ENCODE assay signal across 12 cellular contexts in genomic region chr10:132589015-132589414, GRCh38. TPM values are rescaled to one million over a fixed set of nuclear protein-coding genes. Genes with fewer than 3 reads are reported as not detected.
DNase-seq lines count a peak whose midpoint lies in the region; ATAC-seq, FAIRE-seq and TF ChIP-seq lines count a peak whose summit lies in the region.
"Had no signal": no experiment of that assay in that cellular context is flagged by ENCODE, and none has a peak within 500 bp of the region (broad histone marks: within the 10 kb centered on the region; RNA-seq: fewer than 3 reads in every experiment).

No MANE protein-coding gene starts in this region.

- H3K4me2 ChIP-seq in BLaER1 (peak overlapping the region; percentile 95), IMR-90 (ENCODE audit: low read depth, low read length) (no peak overlapping the region), endothelial cell of umbilical vein (ENCODE audit: insufficient read depth, low read length) (no peak overlapping the region)

- BruUV-seq in IMR-90 (replicated peaks; lab: Mats Ljungman, UMichigan) (no TSS peak), endothelial cell of umbilical vein (replicated peaks; lab: Mats Ljungman, UMichigan) (TSS peak; percentile 62), MCF 10A (replicated peaks; lab: Mats Ljungman, UMichigan) (no TSS peak)

- H2AK9ac ChIP-seq in IMR-90 (replicated peaks; ENCODE audit: low read depth, low read length, poor library complexity) = no peak overlapping the region

- in situ Hi-C loops in IMR-90 (cut with MboI; ENCODE audit: low sequenced_read_pairs) (no loop called here), HAP-1 (cut with MboI; ENCODE audit: low sequenced_read_pairs) (no loop called here)

- no peak overlapping the region for H3K23ac ChIP-seq in IMR-90 (ENCODE audit: low read depth, low read length)

- H3K4me3 Mint-ChIP-seq in osteocyte (ENCODE audit: unreplicated experiment) = no peak overlapping the region
- no peak overlapping the region for H3K4me3 Mint-ChIP-seq in MCF 10A (ENCODE audit: unreplicated experiment)
- H3K4me3 Mint-ChIP-seq: type B pancreatic cell had no signal

- no peak overlapping the region for H4K5ac ChIP-seq in IMR-90 (ENCODE audit: low read depth, low read length)

- H2AFZ ChIP-seq in IMR-90 (replicated peaks; ENCODE audit: low read length, poor library complexity) (no peak overlapping the region), endothelial cell of umbilical vein (ENCODE audit: low read depth, low read length) (no peak overlapping the region)

- TF ChIP-seq CTCF in IMR-90 (conservative IDR thresholded peaks at IDR 0.05; ENCODE audit: low read depth, low read length) = no peak
- TF ChIP-seq CTCF in endothelial cell of umbilical vein (IDR thresholded peaks at IDR 0.05; ENCODE audit: extremely low read depth in 1 of 2, insufficient read depth in 1 of 2, low read depth in 1 of 2, low read length in 2 of 2) = no peak
- TF ChIP-seq CTCF in osteocyte (IDR thresholded peaks at IDR 0.05) = no peak
- TF ChIP-seq CTCF in MCF 10A (IDR thresholded peaks at IDR 0.05; ENCODE audit: unreplicated experiment) = no peak

- no peak overlapping the region for H2BK120ac ChIP-seq in IMR-90 (ENCODE audit: low read depth, low read length)

- dilution Hi-C loops in IMR-90 (cut with HindIII; ENCODE audit: low sequenced_read_pairs, unreplicated experiment) = no loop called here
- dilution Hi-C loops in endothelial cell of umbilical vein (cut with MboI; ENCODE audit: extremely low pct_ligation_motif_present, low sequenced_read_pairs) = no loop called here

- FAIRE-seq in endothelial cell of umbilical vein (lab: Jason Lieb, UNC) = no peak

- H2AK5ac ChIP-seq in IMR-90 (ENCODE audit: low read depth, low read length) = peak overlapping the region; percentile 82; the same call in 1 of the 2 replicates

- no peak for TF ChIP-seq POLR2A in IMR-90 (IDR thresholded peaks at IDR 0.05; ENCODE audit: low read depth, low read length)
- no peak for TF ChIP-seq POLR2A in endothelial cell of umbilical vein (IDR thresholded peaks at IDR 0.05; ENCODE audit: low read depth, low read length)

- H3K9me3 Mint-ChIP-seq in osteocyte (ENCODE audit: unreplicated experiment) (no peaks in the 10 kb centered on the region), MCF 10A (ENCODE audit: unreplicated experiment) (no peaks in the 10 kb centered on the region)
- H3K9me3 Mint-ChIP-seq: type B pancreatic cell had no signal

- ATAC-seq in IMR-90 (ENCODE audit: low read depth) (no peak), HG03432 (IDR thresholded peaks at IDR 0.05; ENCODE audit: unreplicated experiment) (no peak)

- H3K4me3 ChIP-seq in BLaER1 (peak overlapping the region; percentile 44; the same call in 1 of the 2 replicates), IMR-90 (ENCODE audit: insufficient read depth, low read depth, low read length) (no peak overlapping the region), endothelial cell of umbilical vein (replicated peaks in 1 of 3; ENCODE audit: insufficient read depth in 1 of 3, low read depth in 1 of 3, low read length in 3 of 3) (no peak overlapping the region), HAP-1 (no peak overlapping the region)

- no peak for DNase-seq in IMR-90
- DNase-seq in endothelial cell of umbilical vein (ENCODE audit: low read depth, low spot score) = no peak
- DNase-seq in osteocyte (ENCODE audit: extremely low spot score, unreplicated experiment) = no peak
- no peak for DNase-seq in HAP-1 (ENCODE audit: low spot score in 2 of 2)
- no peak for DNase-seq in MCF 10A (ENCODE audit: unreplicated experiment)
- no peak for DNase-seq in SHP77 treated with DMSO at 0.1 percent for 48 hours (lab: John Stamatoyannopoulos, UW)
- DNase-seq: NCI-H226; stimulated activated CD4-positive, alpha-beta T cell treated with anti-CD3 and anti-CD28 coated beads, Interleukin-4, amount 100 ng/mL, for 4 hours; WERI-Rb-1 had no signal

- H3K9me1 ChIP-seq in IMR-90 (ENCODE audit: insufficient read depth, low read length) (peaks cover 26% of the 10 kb centered on the region), endothelial cell of umbilical vein (replicated peaks; ENCODE audit: control insufficient read depth, extremely low read depth, insufficient read depth, low read length) (no peaks in the 10 kb centered on the region)

- H3K27ac ChIP-seq in BLaER1 (peak overlapping the region; percentile 86), IMR-90 (ENCODE audit: insufficient read depth, low read length) (no peak overlapping the region), endothelial cell of umbilical vein (ENCODE audit: insufficient read depth, low read depth, low read length) (peak overlapping the region; percentile 31)
- H3K27ac ChIP-seq: WERI-Rb-1 had no signal

- H4K8ac ChIP-seq in IMR-90 (ENCODE audit: low read depth in 2 of 2, low read length in 2 of 2) = no peak overlapping the region

- no peak overlapping the region; the same call in 1 of the 2 replicates for H3K14ac ChIP-seq in IMR-90 (replicated peaks; ENCODE audit: low read depth, low read length)

- H3K27me3 ChIP-seq in BLaER1 = no peaks in the 10 kb centered on the region
- peaks cover 2% of the 10 kb centered on the region; the same call in 1 of the 2 replicates for H3K27me3 ChIP-seq in IMR-90 (ENCODE audit: control insufficient read depth, insufficient read depth, low read length)
- H3K27me3 ChIP-seq in endothelial cell of umbilical vein (ENCODE audit: control insufficient read depth in 2 of 2, insufficient read depth in 2 of 2, low read length in 2 of 2) = no peaks in the 10 kb centered on the region
- no peaks in the 10 kb centered on the region for H3K27me3 ChIP-seq in HAP-1 (ENCODE audit: low read depth)

- no peaks in the 10 kb centered on the region for H3K27me3 Mint-ChIP-seq in osteocyte (ENCODE audit: unreplicated experiment)
- H3K27me3 Mint-ChIP-seq in MCF 10A (ENCODE audit: insufficient read depth, unreplicated experiment) = no peaks in the 10 kb centered on the region
- H3K27me3 Mint-ChIP-seq: type B pancreatic cell had no signal

- no peak overlapping the region for H4K91ac ChIP-seq in IMR-90 (ENCODE audit: insufficient read depth, low read depth, low read length)

- H3K4ac ChIP-seq in IMR-90 (ENCODE audit: low read depth, low read length) = peak overlapping the region; percentile 53; the same call in 1 of the 2 replicates

- POLR2A ChIA-PET in IMR-90 (lab: Charles Lee; ENCODE audit: unreplicated experiment) (no interaction called here), endothelial cell of umbilical vein (lab: Charles Lee) (no interaction called here), MCF 10A (lab: Yijun Ruan, JAX) (no interaction called here)

- no peak overlapping the region for H3K18ac ChIP-seq in IMR-90 (ENCODE audit: low read depth, low read length)

- H3K56ac ChIP-seq in IMR-90 (ENCODE audit: extremely low read depth, insufficient read depth, low read length) = no peak overlapping the region

- H3K36me3 ChIP-seq in BLaER1 (no peaks in the 10 kb centered on the region), IMR-90 (ENCODE audit: control insufficient read depth, insufficient read depth, low read length) (no peaks in the 10 kb centered on the region), endothelial cell of umbilical vein (ENCODE audit: control insufficient read depth in 2 of 2, extremely low read depth in 1 of 2, insufficient read depth in 2 of 2, low read length in 2 of 2) (no peaks in the 10 kb centered on the region), HAP-1 (replicated peaks) (no peaks in the 10 kb centered on the region)
- H3K36me3 ChIP-seq: WERI-Rb-1 had no signal

- H3K9ac ChIP-seq in BLaER1 (peak overlapping the region; percentile 68), IMR-90 (ENCODE audit: low read depth, low read length) (no peak overlapping the region), endothelial cell of umbilical vein (replicated peaks; ENCODE audit: extremely low read depth, insufficient read depth, low read length) (no peak overlapping the region)

- peak overlapping the region; percentile 52; the same call in 1 of the 3 replicates for H2BK15ac ChIP-seq in IMR-90 (ENCODE audit: low read depth, low read length)

- H3K9me3 ChIP-seq in BLaER1 (no peaks in the 10 kb centered on the region), IMR-90 (ENCODE audit: control insufficient read depth, insufficient read depth, low read length) (no peaks in the 10 kb centered on the region; the same call in 1 of the 2 replicates), endothelial cell of umbilical vein (replicated peaks; ENCODE audit: control insufficient read depth, insufficient read depth, low read length) (no peaks in the 10 kb centered on the region), HAP-1 (no peaks in the 10 kb centered on the region)

- H3K36me3 Mint-ChIP-seq in osteocyte (ENCODE audit: unreplicated experiment) (peaks cover 3% of the 10 kb centered on the region), MCF 10A (ENCODE audit: insufficient read depth, unreplicated experiment) (no peaks in the 10 kb centered on the region)

- peaks cover 13% of the 10 kb centered on the region for H3K79me2 ChIP-seq in endothelial cell of umbilical vein (ENCODE audit: control insufficient read depth, insufficient read depth, low read length)

- H3K4me1 Mint-ChIP-seq in osteocyte (ENCODE audit: unreplicated experiment) = peaks cover 56% of the 10 kb centered on the region
- H3K4me1 Mint-ChIP-seq in MCF 10A (ENCODE audit: insufficient read depth, unreplicated experiment) = peaks cover 23% of the 10 kb centered on the region

- no peak overlapping the region for H2BK5ac ChIP-seq in IMR-90 (ENCODE audit: low read depth, low read length, poor library complexity, severe bottlenecking)

- CTCF ChIA-PET in IMR-90 (lab: Yijun Ruan, JAX) = no interaction called here
- CTCF ChIA-PET in endothelial cell of umbilical vein (lab: Charles Lee) = no interaction called here
- CTCF ChIA-PET in MCF 10A (lab: Yijun Ruan, JAX) = no interaction called here

- WGBS in IMR-90 (ENCODE audit: extremely low coverage in 2 of 2, insufficient read length in 1 of 2), 2 experiments = 95% methylated on average over 8 of the region's 14 CpGs; no CpG with 5 or more reads in 1 of the 2 experiments

- TF ChIP-seq RAD21 in IMR-90 (IDR thresholded peaks at IDR 0.05; ENCODE audit: low read length) = no peak

- H3K27ac Mint-ChIP-seq in osteocyte (ENCODE audit: unreplicated experiment) (peak overlapping the region; percentile 93), MCF 10A (ENCODE audit: low read depth, unreplicated experiment) (no peak overlapping the region)
- H3K27ac Mint-ChIP-seq: type B pancreatic cell had no signal

- intact Hi-C loops in IMR-90 (cut with micrococcal nuclease) (no loop called here), endothelial cell of umbilical vein (cut with micrococcal nuclease) (loop anchor here (2.0 kb wide), 1 partner anchor 16 kb away; no protein-coding TSS in a partner anchor), MCF 10A (cut with micrococcal nuclease) (no loop called here)

- H4K20me1 ChIP-seq in BLaER1 (peaks cover 70% of the 10 kb centered on the region), IMR-90 (ENCODE audit: insufficient read depth, low read length) (peaks cover 92% of the 10 kb centered on the region), endothelial cell of umbilical vein (replicated peaks; ENCODE audit: control insufficient read depth, extremely low read depth, insufficient read depth, low read length) (no peaks in the 10 kb centered on the region)

- no peak overlapping the region for H2BK20ac ChIP-seq in IMR-90 (ENCODE audit: low read depth, low read length)

- H3K4me1 ChIP-seq in BLaER1 (peaks cover 87% of the 10 kb centered on the region), IMR-90 (ENCODE audit: control insufficient read depth, insufficient read depth, low read length) (peaks cover 11% of the 10 kb centered on the region), endothelial cell of umbilical vein (ENCODE audit: control insufficient read depth, extremely low read depth, insufficient read depth, low read length) (peaks cover 40% of the 10 kb centered on the region), HAP-1 (peaks cover 8% of the 10 kb centered on the region)

- peaks cover 27 to 77% of the 10 kb centered on the region in 2 experiments for H3K79me1 ChIP-seq in IMR-90 (ENCODE audit: low read depth in 1 of 2, low read length in 2 of 2)

RNA-seq across cellular contexts. Expression of gene INPP5A, which starts 51.4 kb away (rescaled TPM):
- total RNA-seq in IMR-90 (2012; rRNA removed) (31.7 and 36.7 TPM in 2 replicates), endothelial cell of umbilical vein (33.2 and 35.9 TPM in 2 replicates), osteocyte (35.0 and 36.4 TPM in 2 replicates), MCF 10A (2022) (14.2 and 14.7 TPM in 2 replicates)
- polyA plus RNA-seq in IMR-90 (2012; rRNA removed) (20.6 and 21.4 TPM in 2 replicates), endothelial cell of umbilical vein (21.2 and 22.9 TPM in 2 replicates)
- polyA plus RNA-seq in IMR-90 (2012; cell fraction: cytosol; rRNA removed) = 15.9 and 20.4 TPM in 2 replicates
- 12.2 and 16.8 TPM in 2 replicates for polyA plus RNA-seq in IMR-90 (2012; cell fraction: nucleus; rRNA removed; ENCODE audit: low replicate concordance)
- 20.0 and 20.6 TPM in 2 replicates for polyA plus RNA-seq in endothelial cell of umbilical vein (2011; cell fraction: cytosol; rRNA removed)
- 21.7 and 22.8 TPM in 2 replicates for polyA plus RNA-seq in endothelial cell of umbilical vein (2011; cell fraction: nucleus; rRNA removed)
- 22.3 and 25.8 TPM in 2 replicates for polyA plus RNA-seq in endothelial cell of umbilical vein (2012)
- polyA minus RNA-seq in endothelial cell of umbilical vein = 25.2 and 25.6 TPM in 2 replicates
- polyA minus RNA-seq in endothelial cell of umbilical vein (2011; cell fraction: cytosol; rRNA and poly(A)+ RNA removed) = 9.6 TPM
- polyA minus RNA-seq in endothelial cell of umbilical vein (2011; cell fraction: nucleus; rRNA and poly(A)+ RNA removed) = 22.7 and 23.2 TPM in 2 replicates
